In the genomic region with DNA sequence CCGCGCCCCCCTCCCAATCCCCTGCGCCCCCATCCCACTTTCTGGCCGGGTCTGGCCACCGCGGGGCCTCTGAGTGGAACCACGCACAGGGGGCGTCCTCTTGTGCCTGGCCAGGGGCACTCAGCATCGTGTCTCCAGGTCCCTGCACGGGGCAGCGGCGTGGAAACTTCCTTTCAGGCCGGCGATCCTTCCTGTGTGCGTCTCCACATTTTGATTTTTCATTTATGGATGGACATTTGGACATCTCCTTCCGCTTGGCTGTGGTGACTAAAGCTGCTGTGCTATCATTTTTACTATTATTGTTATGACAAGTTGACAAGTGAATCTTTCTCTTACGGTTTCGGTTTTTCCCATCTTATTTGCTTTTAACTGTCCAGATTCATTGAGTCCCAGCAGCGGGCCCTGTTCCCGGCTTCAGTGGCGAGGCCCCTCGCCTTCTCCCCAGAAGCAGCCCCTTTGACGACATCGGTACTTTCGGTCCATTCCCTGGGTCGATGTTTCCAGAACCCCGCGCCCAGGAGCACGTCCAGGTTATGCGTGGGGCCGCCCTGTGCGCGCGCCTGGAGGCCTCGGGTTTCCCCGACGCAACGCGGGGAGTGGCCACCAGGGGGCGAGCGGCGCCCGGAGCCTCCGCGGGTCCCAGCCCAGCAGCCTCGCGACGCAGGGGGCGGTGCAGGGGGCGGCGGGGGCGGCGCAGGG, we compare ENCODE assay signal across 1 cellular context.
TF ChIP-seq lines count a peak whose summit lies in the region.

No MANE protein-coding gene starts in this region.

TF ChIP-seq in HEK293, 187 proteins besides CTCF, POLR2A, EP300 and RAD21 (continued from another document):
- TF ChIP-seq, protein P1, sequence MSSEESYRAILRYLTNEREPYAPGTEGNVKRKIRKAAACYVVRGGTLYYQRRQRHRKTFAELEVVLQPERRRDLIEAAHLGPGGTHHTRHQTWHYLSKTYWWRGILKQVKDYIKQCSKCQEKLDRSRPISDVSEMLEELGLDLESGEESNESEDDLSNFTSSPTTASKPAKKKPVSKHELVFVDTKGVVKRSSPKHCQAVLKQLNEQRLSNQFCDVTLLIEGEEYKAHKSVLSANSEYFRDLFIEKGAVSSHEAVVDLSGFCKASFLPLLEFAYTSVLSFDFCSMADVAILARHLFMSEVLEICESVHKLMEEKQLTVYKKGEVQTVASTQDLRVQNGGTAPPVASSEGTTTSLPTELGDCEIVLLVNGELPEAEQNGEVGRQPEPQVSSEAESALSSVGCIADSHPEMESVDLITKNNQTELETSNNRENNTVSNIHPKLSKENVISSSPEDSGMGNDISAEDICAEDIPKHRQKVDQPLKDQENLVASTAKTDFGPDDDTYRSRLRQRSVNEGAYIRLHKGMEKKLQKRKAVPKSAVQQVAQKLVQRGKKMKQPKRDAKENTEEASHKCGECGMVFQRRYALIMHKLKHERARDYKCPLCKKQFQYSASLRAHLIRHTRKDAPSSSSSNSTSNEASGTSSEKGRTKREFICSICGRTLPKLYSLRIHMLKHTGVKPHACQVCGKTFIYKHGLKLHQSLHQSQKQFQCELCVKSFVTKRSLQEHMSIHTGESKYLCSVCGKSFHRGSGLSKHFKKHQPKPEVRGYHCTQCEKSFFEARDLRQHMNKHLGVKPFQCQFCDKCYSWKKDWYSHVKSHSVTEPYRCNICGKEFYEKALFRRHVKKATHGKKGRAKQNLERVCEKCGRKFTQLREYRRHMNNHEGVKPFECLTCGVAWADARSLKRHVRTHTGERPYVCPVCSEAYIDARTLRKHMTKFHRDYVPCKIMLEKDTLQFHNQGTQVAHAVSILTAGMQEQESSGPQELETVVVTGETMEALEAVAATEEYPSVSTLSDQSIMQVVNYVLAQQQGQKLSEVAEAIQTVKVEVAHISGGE (tag by site-specific recombination; conservative IDR thresholded peaks at IDR 0.05; ENCODE audit: low read depth), result 0 out of 2 replicates have a peak, but pooled peaks have one; percentile 33
- peak; percentile 33; the same call in 1 of the 2 replicates for TF ChIP-seq ZNF76 (tag by site-specific recombination; IDR thresholded peaks at IDR 0.05; ENCODE audit: borderline replicate concordance, low read depth)
- TF ChIP-seq GLIS1 (tag by site-specific recombination; IDR thresholded peaks at IDR 0.05), result peak; percentile 84
- peak; percentile 68; the same call in 1 of the 2 replicates for TF ChIP-seq REPIN1 (tag by site-specific recombination; IDR thresholded peaks at IDR 0.05; ENCODE audit: low read depth)
- TF ChIP-seq ZBTB20 (tag by site-specific recombination; IDR thresholded peaks at IDR 0.05), result peak; percentile 35; the same call in 1 of the 2 replicates
- 0 out of 2 replicates have a peak, but pooled peaks have one; percentile 57 for TF ChIP-seq ZNF2 (tag by site-specific recombination; IDR thresholded peaks at IDR 0.05)
- TF ChIP-seq SP3 (tag by site-specific recombination; IDR thresholded peaks at IDR 0.05), result peak; percentile 77
- TF ChIP-seq KLF1 (tag by site-specific recombination; IDR thresholded peaks at IDR 0.05), result peak; percentile 33; the same call in 1 of the 2 replicates
- TF ChIP-seq OSR2 (tag by site-specific recombination; IDR thresholded peaks at IDR 0.05), result 0 out of 2 replicates have a peak, but pooled peaks have one; percentile 12
- peak; percentile 13; the same call in 1 of the 2 replicates for TF ChIP-seq SP2 (tag by site-specific recombination; IDR thresholded peaks at IDR 0.05)
- no peak for TF ChIP-seq RBAK (tag by site-specific recombination; IDR thresholded peaks at IDR 0.05)
- TF ChIP-seq GLIS2 (tag by site-specific recombination; IDR thresholded peaks at IDR 0.05), result peak; percentile 87
- peak; percentile 76 for TF ChIP-seq SP7 (tag by site-specific recombination; IDR thresholded peaks at IDR 0.05)
- TF ChIP-seq ZNF324 (tag by site-specific recombination; IDR thresholded peaks at IDR 0.05), result 0 out of 2 replicates have a peak, but pooled peaks have one; percentile 75
- TF ChIP-seq, protein P2, sequence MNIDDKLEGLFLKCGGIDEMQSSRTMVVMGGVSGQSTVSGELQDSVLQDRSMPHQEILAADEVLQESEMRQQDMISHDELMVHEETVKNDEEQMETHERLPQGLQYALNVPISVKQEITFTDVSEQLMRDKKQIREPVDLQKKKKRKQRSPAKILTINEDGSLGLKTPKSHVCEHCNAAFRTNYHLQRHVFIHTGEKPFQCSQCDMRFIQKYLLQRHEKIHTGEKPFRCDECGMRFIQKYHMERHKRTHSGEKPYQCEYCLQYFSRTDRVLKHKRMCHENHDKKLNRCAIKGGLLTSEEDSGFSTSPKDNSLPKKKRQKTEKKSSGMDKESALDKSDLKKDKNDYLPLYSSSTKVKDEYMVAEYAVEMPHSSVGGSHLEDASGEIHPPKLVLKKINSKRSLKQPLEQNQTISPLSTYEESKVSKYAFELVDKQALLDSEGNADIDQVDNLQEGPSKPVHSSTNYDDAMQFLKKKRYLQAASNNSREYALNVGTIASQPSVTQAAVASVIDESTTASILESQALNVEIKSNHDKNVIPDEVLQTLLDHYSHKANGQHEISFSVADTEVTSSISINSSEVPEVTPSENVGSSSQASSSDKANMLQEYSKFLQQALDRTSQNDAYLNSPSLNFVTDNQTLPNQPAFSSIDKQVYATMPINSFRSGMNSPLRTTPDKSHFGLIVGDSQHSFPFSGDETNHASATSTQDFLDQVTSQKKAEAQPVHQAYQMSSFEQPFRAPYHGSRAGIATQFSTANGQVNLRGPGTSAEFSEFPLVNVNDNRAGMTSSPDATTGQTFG (tag by site-specific recombination; IDR thresholded peaks at IDR 0.05; ENCODE audit: borderline replicate concordance), result no peak
- TF ChIP-seq, protein P3, sequence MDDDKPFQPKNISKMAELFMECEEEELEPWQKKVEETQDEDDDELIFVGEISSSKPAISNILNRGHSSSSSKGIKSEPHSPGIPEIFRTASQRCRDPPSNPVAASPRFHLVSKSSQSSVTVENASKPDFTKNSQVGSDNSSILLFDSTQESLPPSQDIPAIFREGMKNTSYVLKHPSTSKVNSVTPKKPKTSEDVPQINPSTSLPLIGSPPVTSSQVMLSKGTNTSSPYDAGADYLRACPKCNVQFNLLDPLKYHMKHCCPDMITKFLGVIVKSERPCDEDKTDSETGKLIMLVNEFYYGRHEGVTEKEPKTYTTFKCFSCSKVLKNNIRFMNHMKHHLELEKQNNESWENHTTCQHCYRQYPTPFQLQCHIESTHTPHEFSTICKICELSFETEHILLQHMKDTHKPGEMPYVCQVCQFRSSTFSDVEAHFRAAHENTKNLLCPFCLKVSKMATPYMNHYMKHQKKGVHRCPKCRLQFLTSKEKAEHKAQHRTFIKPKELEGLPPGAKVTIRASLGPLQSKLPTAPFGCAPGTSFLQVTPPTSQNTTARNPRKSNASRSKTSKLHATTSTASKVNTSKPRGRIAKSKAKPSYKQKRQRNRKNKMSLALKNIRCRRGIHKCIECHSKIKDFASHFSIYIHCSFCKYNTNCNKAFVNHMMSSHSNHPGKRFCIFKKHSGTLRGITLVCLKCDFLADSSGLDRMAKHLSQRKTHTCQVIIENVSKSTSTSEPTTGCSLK (tag by site-specific recombination; IDR thresholded peaks at IDR 0.05), result no peak
- TF ChIP-seq ZNF837 (tag by site-specific recombination; IDR thresholded peaks at IDR 0.05), result no peak
- peak; percentile 45; the same call in 1 of the 2 replicates for TF ChIP-seq ZBTB17 (tag by site-specific recombination; IDR thresholded peaks at IDR 0.05)
- TF ChIP-seq, protein P4, sequence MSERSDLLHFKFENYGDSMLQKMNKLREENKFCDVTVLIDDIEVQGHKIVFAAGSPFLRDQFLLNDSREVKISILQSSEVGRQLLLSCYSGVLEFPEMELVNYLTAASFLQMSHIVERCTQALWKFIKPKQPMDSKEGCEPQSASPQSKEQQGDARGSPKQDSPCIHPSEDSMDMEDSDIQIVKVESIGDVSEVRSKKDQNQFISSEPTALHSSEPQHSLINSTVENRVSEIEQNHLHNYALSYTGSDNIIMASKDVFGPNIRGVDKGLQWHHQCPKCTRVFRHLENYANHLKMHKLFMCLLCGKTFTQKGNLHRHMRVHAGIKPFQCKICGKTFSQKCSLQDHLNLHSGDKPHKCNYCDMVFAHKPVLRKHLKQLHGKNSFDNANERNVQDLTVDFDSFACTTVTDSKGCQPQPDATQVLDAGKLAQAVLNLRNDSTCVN (tag by site-specific recombination; optimal IDR thresholded peaks at IDR 0.05), result peak; percentile 70
- TF ChIP-seq KLF10 (tag by site-specific recombination; IDR thresholded peaks at IDR 0.05), result peak; percentile 56; the same call in 1 of the 2 replicates
- TF ChIP-seq ZFHX2 (tag by site-specific recombination; conservative IDR thresholded peaks at IDR 0.05), result peak; percentile 45
- no peak for TF ChIP-seq ZNF10 (tag by site-specific recombination; IDR thresholded peaks at IDR 0.05)
- TF ChIP-seq EGR2 (tag by site-specific recombination; IDR thresholded peaks at IDR 0.05; ENCODE audit: low read depth), result 0 out of 2 replicates have a peak, but pooled peaks have one; percentile 7
- no peak for TF ChIP-seq ZNF16 (tag by site-specific recombination; IDR thresholded peaks at IDR 0.05; ENCODE audit: low read depth)
- TF ChIP-seq, protein P5, sequence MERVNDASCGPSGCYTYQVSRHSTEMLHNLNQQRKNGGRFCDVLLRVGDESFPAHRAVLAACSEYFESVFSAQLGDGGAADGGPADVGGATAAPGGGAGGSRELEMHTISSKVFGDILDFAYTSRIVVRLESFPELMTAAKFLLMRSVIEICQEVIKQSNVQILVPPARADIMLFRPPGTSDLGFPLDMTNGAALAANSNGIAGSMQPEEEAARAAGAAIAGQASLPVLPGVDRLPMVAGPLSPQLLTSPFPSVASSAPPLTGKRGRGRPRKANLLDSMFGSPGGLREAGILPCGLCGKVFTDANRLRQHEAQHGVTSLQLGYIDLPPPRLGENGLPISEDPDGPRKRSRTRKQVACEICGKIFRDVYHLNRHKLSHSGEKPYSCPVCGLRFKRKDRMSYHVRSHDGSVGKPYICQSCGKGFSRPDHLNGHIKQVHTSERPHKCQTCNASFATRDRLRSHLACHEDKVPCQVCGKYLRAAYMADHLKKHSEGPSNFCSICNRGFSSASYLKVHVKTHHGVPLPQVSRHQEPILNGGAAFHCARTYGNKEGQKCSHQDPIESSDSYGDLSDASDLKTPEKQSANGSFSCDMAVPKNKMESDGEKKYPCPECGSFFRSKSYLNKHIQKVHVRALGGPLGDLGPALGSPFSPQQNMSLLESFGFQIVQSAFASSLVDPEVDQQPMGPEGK (tag by site-specific recombination; IDR thresholded peaks at IDR 0.05), result peak; percentile 62; the same call in 1 of the 2 replicates
- no peak; the same call in none of the 2 replicates for TF ChIP-seq ZNF654 (tag by site-specific recombination; IDR thresholded peaks at IDR 0.05; ENCODE audit: low read depth)
- no peak for TF ChIP-seq ZFP37 (tag by site-specific recombination; IDR thresholded peaks at IDR 0.05)
- TF ChIP-seq ZXDB (tag by site-specific recombination; IDR thresholded peaks at IDR 0.05), result 0 out of 2 replicates have a peak, but pooled peaks have one; percentile 44
- TF ChIP-seq ZNF561 (tag by site-specific recombination; IDR thresholded peaks at IDR 0.05; ENCODE audit: borderline replicate concordance), result peak; percentile 61; the same call in 1 of the 2 replicates
- TF ChIP-seq, protein P6, sequence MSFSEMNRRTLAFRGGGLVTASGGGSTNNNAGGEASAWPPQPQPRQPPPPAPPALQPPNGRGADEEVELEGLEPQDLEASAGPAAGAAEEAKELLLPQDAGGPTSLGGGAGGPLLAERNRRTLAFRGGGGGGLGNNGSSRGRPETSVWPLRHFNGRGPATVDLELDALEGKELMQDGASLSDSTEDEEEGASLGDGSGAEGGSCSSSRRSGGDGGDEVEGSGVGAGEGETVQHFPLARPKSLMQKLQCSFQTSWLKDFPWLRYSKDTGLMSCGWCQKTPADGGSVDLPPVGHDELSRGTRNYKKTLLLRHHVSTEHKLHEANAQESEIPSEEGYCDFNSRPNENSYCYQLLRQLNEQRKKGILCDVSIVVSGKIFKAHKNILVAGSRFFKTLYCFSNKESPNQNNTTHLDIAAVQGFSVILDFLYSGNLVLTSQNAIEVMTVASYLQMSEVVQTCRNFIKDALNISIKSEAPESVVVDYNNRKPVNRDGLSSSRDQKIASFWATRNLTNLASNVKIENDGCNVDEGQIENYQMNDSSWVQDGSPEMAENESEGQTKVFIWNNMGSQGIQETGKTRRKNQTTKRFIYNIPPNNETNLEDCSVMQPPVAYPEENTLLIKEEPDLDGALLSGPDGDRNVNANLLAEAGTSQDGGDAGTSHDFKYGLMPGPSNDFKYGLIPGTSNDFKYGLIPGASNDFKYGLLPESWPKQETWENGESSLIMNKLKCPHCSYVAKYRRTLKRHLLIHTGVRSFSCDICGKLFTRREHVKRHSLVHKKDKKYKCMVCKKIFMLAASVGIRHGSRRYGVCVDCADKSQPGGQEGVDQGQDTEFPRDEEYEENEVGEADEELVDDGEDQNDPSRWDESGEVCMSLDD (tag by site-specific recombination; IDR thresholded peaks at IDR 0.05), result peak; percentile 69; the same call in 1 of the 2 replicates
- TF ChIP-seq, protein P7, sequence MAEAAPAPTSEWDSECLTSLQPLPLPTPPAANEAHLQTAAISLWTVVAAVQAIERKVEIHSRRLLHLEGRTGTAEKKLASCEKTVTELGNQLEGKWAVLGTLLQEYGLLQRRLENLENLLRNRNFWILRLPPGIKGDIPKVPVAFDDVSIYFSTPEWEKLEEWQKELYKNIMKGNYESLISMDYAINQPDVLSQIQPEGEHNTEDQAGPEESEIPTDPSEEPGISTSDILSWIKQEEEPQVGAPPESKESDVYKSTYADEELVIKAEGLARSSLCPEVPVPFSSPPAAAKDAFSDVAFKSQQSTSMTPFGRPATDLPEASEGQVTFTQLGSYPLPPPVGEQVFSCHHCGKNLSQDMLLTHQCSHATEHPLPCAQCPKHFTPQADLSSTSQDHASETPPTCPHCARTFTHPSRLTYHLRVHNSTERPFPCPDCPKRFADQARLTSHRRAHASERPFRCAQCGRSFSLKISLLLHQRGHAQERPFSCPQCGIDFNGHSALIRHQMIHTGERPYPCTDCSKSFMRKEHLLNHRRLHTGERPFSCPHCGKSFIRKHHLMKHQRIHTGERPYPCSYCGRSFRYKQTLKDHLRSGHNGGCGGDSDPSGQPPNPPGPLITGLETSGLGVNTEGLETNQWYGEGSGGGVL (tag by site-specific recombination; IDR thresholded peaks at IDR 0.05), result peak; percentile 66
- peak; percentile 69; the same call in 1 of the 2 replicates for TF ChIP-seq ZNF610 (tag by site-specific recombination; IDR thresholded peaks at IDR 0.05; ENCODE audit: borderline replicate concordance)
- no peak for TF ChIP-seq BCL11B (tag by site-specific recombination; IDR thresholded peaks at IDR 0.05; ENCODE audit: low read depth)
- TF ChIP-seq ZNF629 (tag by site-specific recombination; IDR thresholded peaks at IDR 0.05), result peak; percentile 45; the same call in 1 of the 2 replicates
- TF ChIP-seq ZBTB7A (tag by site-specific recombination; IDR thresholded peaks at IDR 0.05; ENCODE audit: low read depth), result 0 out of 2 replicates have a peak, but pooled peaks have one; percentile 25
